In genomic region chr9:89527084-89527483, GRCh38 we compare ENCODE assay signal across 15 cellular contexts. TPM values are rescaled to one million over a fixed set of nuclear protein-coding genes. Genes with fewer than 3 reads are reported as not detected.
DNase-seq lines count a peak whose midpoint lies in the region; ATAC-seq lines count a peak whose summit lies in the region.
"Had no signal": no experiment of that assay in that cellular context is flagged by ENCODE, and none has a peak within 500 bp of the region (broad histone marks: within the 10 kb centered on the region; RNA-seq: fewer than 3 reads in every experiment).

No MANE protein-coding gene starts in this region.

- no peak for ATAC-seq in natural killer cell treated with Interleukin-12 subunit alpha and Interleukin-12 subunit beta and Interleukin-15 and Interleukin-18, amount 100 ng/mL, for 72 hours
- ATAC-seq: HCT116 had no signal

- H3K9me3 Mint-ChIP-seq in natural killer cell treated with Interleukin-12 subunit alpha and Interleukin-12 subunit beta and Interleukin-15 and Interleukin-18, amount 100 ng/mL, for 72 hours: peaks cover 12% of the 10 kb centered on the region

- H3K27me3 Mint-ChIP-seq in natural killer cell treated with Interleukin-12 subunit alpha and Interleukin-12 subunit beta and Interleukin-15 and Interleukin-18, amount 100 ng/mL, for 72 hours: no peaks in the 10 kb centered on the region

- peaks cover 6% of the 10 kb centered on the region for H3K36me3 Mint-ChIP-seq in natural killer cell treated with Interleukin-12 subunit alpha and Interleukin-12 subunit beta and Interleukin-15 and Interleukin-18, amount 100 ng/mL, for 72 hours
- H3K36me3 Mint-ChIP-seq: neural progenitor cell had no signal

- DNase-seq in DMS53 (lab: John Stamatoyannopoulos, UW) (peak; percentile 30), DMS53 treated with DMSO at 0.1 percent for 48 hours (lab: John Stamatoyannopoulos, UW; ENCODE audit: unreplicated experiment) (no peak), NOMO-1 (lab: John Stamatoyannopoulos, UW; ENCODE audit: unreplicated experiment in 2 of 2) (peak; percentile 66 to 71), epithelial cell of prostate (ENCODE audit: low read depth, low spot score) (no peak), NCI-H510A treated with DMSO at 0.1 percent for 48 hours (lab: John Stamatoyannopoulos, UW) (no peak), HuH-7.5 (ENCODE audit: low spot score) (no peak), HUDEP-2 (lab: John Stamatoyannopoulos, UW; ENCODE audit: unreplicated experiment in 76 of 76) (no peak)
- DNase-seq in natural killer cell treated with Interleukin-12 subunit alpha and Interleukin-12 subunit beta and Interleukin-15 and Interleukin-18, amount 100 ng/mL, for 72 hours (ENCODE audit: low spot score): no peak
- DNase-seq: 8988T; activated CD4-positive, alpha-beta T cell treated with anti-CD3 and anti-CD28 coated beads for 4 hours; NCI-H1436; stimulated activated CD4-positive, alpha-beta T cell treated with anti-CD3 and anti-CD28 coated beads, Interleukin-4, amount 100 ng/mL, for 1 hour had no signal

- no peak overlapping the region for H3K4me3 Mint-ChIP-seq in natural killer cell treated with Interleukin-12 subunit alpha and Interleukin-12 subunit beta and Interleukin-15 and Interleukin-18, amount 100 ng/mL, for 72 hours
- H3K4me3 Mint-ChIP-seq: neural progenitor cell had no signal

- H3K27ac ChIP-seq in epithelial cell of prostate: peak overlapping the region; percentile 40
- H3K27ac ChIP-seq: neural progenitor cell, suprapubic skin had no signal

- peaks cover 82 to 91% of the 10 kb centered on the region in 2 donors for H3K4me1 Mint-ChIP-seq in natural killer cell treated with Interleukin-12 subunit alpha and Interleukin-12 subunit beta and Interleukin-15 and Interleukin-18, amount 100 ng/mL, for 72 hours (ENCODE audit: low read depth in 2 of 2)

- peak overlapping the region; percentile 94 to 97 for H3K27ac Mint-ChIP-seq in natural killer cell treated with Interleukin-12 subunit alpha and Interleukin-12 subunit beta and Interleukin-15 and Interleukin-18, amount 100 ng/mL, for 72 hours

RNA-seq across cellular contexts. Expression of gene SEMA4D, which starts 29.2 kb away (rescaled TPM):
- 100 to 1,000 TPM; 169 to 237 TPM for total RNA-seq in natural killer cell treated with Interleukin-12 subunit alpha and Interleukin-12 subunit beta and Interleukin-15 and Interleukin-18, amount 100 ng/mL, for 72 hours

Comparison
In these comparisons a context has a peak if more than half of its experiments do, and no peak if none do; other contexts are left out.
1. DNase-seq: peak in DMS53 (single experiment) and NOMO-1 (2 of 2); none in DMS53 treated with DMSO at 0.1 percent for 48 hours (single experiment), epithelial cell of prostate (single experiment), natural killer cell treated with Interleukin-12 subunit alpha and Interleukin-12 subunit beta and Interleukin-15 and Interleukin-18, amount 100 ng/mL, for 72 hours (single experiment), NCI-H510A treated with DMSO at 0.1 percent for 48 hours (single experiment), HuH-7.5 (single experiment) and HUDEP-2 (0 of 76).